Comparison of ENCODE assay signal across 8 cellular contexts in genomic region chr1:27098447-27099153, GRCh38. TPM values are rescaled to one million over a fixed set of nuclear protein-coding genes. Genes with fewer than 3 reads are reported as not detected.
A peak's percentile ranks its signal among the peaks of the same experiment; 100 is the strongest.
DNase-seq lines count a peak whose midpoint lies in the region; ATAC-seq, FAIRE-seq and TF ChIP-seq lines count a peak whose summit lies in the region.

No MANE protein-coding gene starts in this region.

- no peaks in the 10 kb centered on the region for H4K20me1 ChIP-seq in SK-N-SH (ENCODE audit: insufficient read depth)

- H3K4me3 Mint-ChIP-seq in MCF 10A (ENCODE audit: unreplicated experiment): no peak overlapping the region

- peaks cover 15 to 19% of the 10 kb centered on the region in 2 experiments; a peak in 3 of 4 replicates for H3K4me1 ChIP-seq in SK-N-SH (ENCODE audit: control insufficient read depth in 1 of 2, insufficient read depth in 2 of 2, low read depth in 1 of 2, low read length in 1 of 2)
- H3K4me1 ChIP-seq in lung (ENCODE audit: control insufficient read depth in 2 of 2, insufficient read depth in 2 of 2, low read length in 2 of 2): peaks cover 8 to 9% of the 10 kb centered on the region in 2 donors
- peaks cover 0 to 32% (median 30%) of the 10 kb centered on the region in 4 donors for H3K4me1 ChIP-seq in tibial artery

- H3K79me2 ChIP-seq in SK-N-SH (ENCODE audit: insufficient read depth): no peaks in the 10 kb centered on the region

- peak overlapping the region; percentile 43; the same call in 1 of the 2 replicates for H3K9ac ChIP-seq in SK-N-SH

- no peak for FAIRE-seq in H54 (lab: Jason Lieb, UNC)

- peaks cover 24% of the 10 kb centered on the region for H3K4me1 Mint-ChIP-seq in MCF 10A (ENCODE audit: insufficient read depth, unreplicated experiment)

- H3K27ac ChIP-seq in SK-N-SH (ENCODE audit: low read depth in 2 of 2, low read length in 1 of 2) (peak overlapping the region in 1 of 2 experiments; percentile 70; a peak in 1 of 4 replicates), lung (ENCODE audit: low read depth in 1 of 2, low read length in 1 of 2) (peak overlapping the region; percentile 43 to 59), tibial artery (peak overlapping the region; percentile 79 to 83)

- H3K27me3 ChIP-seq in SK-N-SH (ENCODE audit: insufficient read depth) (no peaks in the 10 kb centered on the region), lung (ENCODE audit: control insufficient read depth, insufficient read depth) (no peaks in the 10 kb centered on the region), tibial artery (no peaks in the 10 kb centered on the region)

- 0 out of 2 replicates have a peak overlapping the region, but pooled peaks have one; percentile 45 for H3K4me2 ChIP-seq in SK-N-SH

- CTCF ChIA-PET in SK-N-SH (lab: Yijun Ruan, JAX): interaction anchor here (0.9 to 23.4 kb wide), 10 partner anchors 11 to 507 kb away, joined by 3 to 1084 read pairs (median 7); no protein-coding TSS in a partner anchor
- CTCF ChIA-PET in MCF 10A (lab: Yijun Ruan, JAX): interaction anchor here (0.6 to 14.5 kb wide), 14 partner anchors 13 to 1086 kb away, joined by 3 to 345 read pairs (median 14); partner anchors contain the start of gene SLC9A1

- intact Hi-C loops in MCF 10A (cut with micrococcal nuclease) (loop anchor here (5.0 kb wide), 1 partner anchor 299 kb away; no protein-coding TSS in a partner anchor), tibial artery (cut with DNase I; ENCODE audit: low total_unique reads) (no loop called here)

- no peak for ATAC-seq in SK-N-SH treated with all-trans-retinoic acid at 6 μM for 48 hours
- no peak for ATAC-seq in lung (ENCODE audit: insufficient read depth, low FRiP score)
- ATAC-seq in HG03571 (IDR thresholded peaks at IDR 0.05; ENCODE audit: unreplicated experiment): no peak

- POLR2A ChIA-PET in SK-N-SH (lab: Yijun Ruan, JAX) (interaction anchor here (0.8 to 2.1 kb wide), 2 partner anchors 53 to 55 kb away, joined by 3 to 15 read pairs; no protein-coding TSS in a partner anchor), MCF 10A (lab: Yijun Ruan, JAX) (interaction anchor here (0.7 to 4.2 kb wide), 16 partner anchors 13 to 224 kb away, joined by 3 to 32 read pairs (median 6); partner anchors contain the start of genes SLC9A1, TENT5B and TRNP1)

- no peaks in the 10 kb centered on the region for H3K27me3 Mint-ChIP-seq in MCF 10A (ENCODE audit: insufficient read depth, unreplicated experiment)

- no peaks in the 10 kb centered on the region for H3K9me3 ChIP-seq in SK-N-SH
- no peaks in the 10 kb centered on the region for H3K9me3 ChIP-seq in lung (ENCODE audit: control insufficient read depth in 2 of 2, insufficient read depth in 1 of 2, low read length in 1 of 2)
- no peaks in the 10 kb centered on the region for H3K9me3 ChIP-seq in tibial artery

- H3K9me3 Mint-ChIP-seq in MCF 10A (ENCODE audit: unreplicated experiment): no peaks in the 10 kb centered on the region

- TF ChIP-seq RAD21 in SK-N-SH (IDR thresholded peaks at IDR 0.05; ENCODE audit: low read length): no peak

- no peak for TF ChIP-seq POLR2A in H54 (IDR thresholded peaks at IDR 0.05; ENCODE audit: low read depth, low read length)

- TF ChIP-seq CTCF in SK-N-SH (IDR thresholded peaks at IDR 0.05): no peak
- no peak for TF ChIP-seq CTCF in MCF 10A (IDR thresholded peaks at IDR 0.05; ENCODE audit: unreplicated experiment)
- TF ChIP-seq CTCF in lung (IDR thresholded peaks at IDR 0.05; ENCODE audit: control extremely low read depth, extremely low read depth): no peak
- no peak for TF ChIP-seq CTCF in tibial artery (IDR thresholded peaks at IDR 0.05)

- H3K36me3 ChIP-seq in SK-N-SH (replicated peaks in 1 of 2; ENCODE audit: control insufficient read depth in 1 of 2, insufficient read depth in 2 of 2, low read length in 1 of 2): peaks cover 0 to 2% of the 10 kb centered on the region in 2 experiments
- peaks cover 0 to 27% of the 10 kb centered on the region in 2 donors for H3K36me3 ChIP-seq in lung (ENCODE audit: control insufficient read depth in 2 of 2, insufficient read depth in 2 of 2, low read length in 2 of 2)
- peaks cover 0 to 21% (median 4%) of the 10 kb centered on the region in 3 donors for H3K36me3 ChIP-seq in tibial artery

- no peaks in the 10 kb centered on the region for H3K9me2 ChIP-seq in SK-N-SH

- no peak for DNase-seq in SK-N-SH
- peak; percentile 74 for DNase-seq in MCF 10A (ENCODE audit: unreplicated experiment)
- peak; percentile 64 for DNase-seq in lung (ENCODE audit: low spot score)
- peak in 1 of 2 donors; percentile 81 for DNase-seq in tibial artery
- no peak for DNase-seq in KG1 (lab: John Stamatoyannopoulos, UW)
- no peak for DNase-seq in H54 (ENCODE audit: insufficient read length, low spot score)

- H3K27ac Mint-ChIP-seq in MCF 10A (ENCODE audit: low read depth, unreplicated experiment): peak overlapping the region; percentile 43

- no TSS peak for BruUV-seq in MCF 10A (replicated peaks; lab: Mats Ljungman, UMichigan)

- peaks cover 5% of the 10 kb centered on the region for H3K36me3 Mint-ChIP-seq in MCF 10A (ENCODE audit: insufficient read depth, unreplicated experiment)

- 84% methylated on average over 13 of the region's 14 CpGs for WGBS in SK-N-SH (ENCODE audit: low lambda C conversion rate)
- 44 to 45% methylated on average over 14 of the region's 14 CpGs for WGBS in lung, 2 donors

- no peak overlapping the region for H3K4me3 ChIP-seq in SK-N-SH (ENCODE audit: low read depth in 2 of 2, low read length in 1 of 2)
- no peak overlapping the region for H3K4me3 ChIP-seq in lung
- no peak overlapping the region for H3K4me3 ChIP-seq in tibial artery

- no peaks in the 10 kb centered on the region for H3F3A ChIP-seq in SK-N-SH (replicated peaks; ENCODE audit: insufficient read depth)

- TF ChIP-seq EP300 in SK-N-SH (IDR thresholded peaks at IDR 0.05; ENCODE audit: borderline replicate concordance in 1 of 2, low read depth in 1 of 2, low read length in 1 of 2): no peak

- H2AFZ ChIP-seq in SK-N-SH (ENCODE audit: low read depth): no peak overlapping the region

TF ChIP-seq in SK-N-SH, 30 proteins besides CTCF, POLR2A, EP300 and RAD21:
- no peak for TF ChIP-seq NRF1 (IDR thresholded peaks at IDR 0.05; ENCODE audit: low read depth, low read length)
- no peak for TF ChIP-seq SIN3A (IDR thresholded peaks at IDR 0.05; ENCODE audit: borderline replicate concordance, low read depth, low read length)
- TF ChIP-seq GABPA (IDR thresholded peaks at IDR 0.05; ENCODE audit: low read depth): no peak
- no peak for TF ChIP-seq MEF2A (IDR thresholded peaks at IDR 0.05; ENCODE audit: borderline replicate concordance, low read depth)

TF ChIP-seq in SK-N-SH treated with all-trans-retinoic acid at 6 μM for 48 hours, 23 proteins besides CTCF, POLR2A, EP300 and RAD21:
- no peak for TF ChIP-seq RARB (CRISPR knock-in tag; IDR thresholded peaks at IDR 0.05)

RNA-seq across cellular contexts. Expression of gene SLC9A1, which starts 56.3 kb away (rescaled TPM):
- polyA plus RNA-seq in SK-N-SH (2012; rRNA removed): 5.6 and 11.4 TPM in 2 replicates
- 7.0 and 9.2 TPM in 2 replicates for polyA plus RNA-seq in SK-N-SH (2012; cell fraction: cytosol; rRNA removed)
- polyA plus RNA-seq in SK-N-SH (2012; cell fraction: nucleus; rRNA removed): 10.7 and 14.3 TPM in 2 replicates
- total RNA-seq in MCF 10A (2022): 70.5 and 88.8 TPM in 2 replicates
- total RNA-seq in lung: 10 to 100 TPM; 19.3 to 48.0 TPM
- 10 to 100 TPM; 19.7 to 29.6 TPM for polyA plus RNA-seq in lung

Comparison
In these comparisons a context has a peak if more than half of its experiments do, and no peak if none do; other contexts are left out.
1. DNase-seq: peak in MCF 10A (single experiment) and lung (single experiment); none in SK-N-SH (single experiment), KG1 (single experiment) and H54 (single experiment).